In the genomic region with DNA sequence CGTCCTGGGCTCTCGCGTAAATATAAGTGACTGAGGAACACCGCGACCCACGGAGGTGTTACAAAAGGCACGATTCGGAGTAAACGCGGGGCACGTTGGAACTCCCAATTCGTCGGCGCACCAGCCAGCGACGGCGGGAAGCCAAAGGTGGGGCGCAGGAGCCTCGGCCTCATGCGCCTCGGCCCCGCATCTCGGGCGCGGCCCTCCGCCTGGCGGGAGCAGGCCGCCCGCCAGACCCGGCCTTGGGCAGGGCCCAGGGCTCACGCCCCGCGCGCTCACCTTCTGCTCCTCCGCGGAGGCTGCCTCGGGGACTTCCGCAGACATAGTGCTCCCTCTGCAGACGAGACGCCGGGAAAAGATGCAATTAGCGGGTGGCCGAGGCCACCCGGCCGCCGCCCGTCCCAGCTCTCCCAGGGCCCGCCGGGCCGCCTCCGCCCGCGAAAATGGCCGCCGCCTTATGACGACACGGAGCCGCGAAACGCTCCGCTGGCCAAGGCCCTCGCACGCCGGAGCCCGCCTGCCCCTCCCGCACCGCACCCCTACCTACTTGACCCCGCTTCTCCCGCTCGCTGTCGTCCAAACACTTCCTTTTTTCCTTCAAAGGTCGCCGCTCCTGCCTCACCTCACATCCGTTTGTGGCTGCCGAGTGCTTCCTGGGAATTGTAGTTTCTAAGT, we compare ENCODE assay signal across 8 cellular contexts.
DNase-seq lines count a peak whose midpoint lies in the region; ATAC-seq and TF ChIP-seq lines count a peak whose summit lies in the region.

A gene with protein sequence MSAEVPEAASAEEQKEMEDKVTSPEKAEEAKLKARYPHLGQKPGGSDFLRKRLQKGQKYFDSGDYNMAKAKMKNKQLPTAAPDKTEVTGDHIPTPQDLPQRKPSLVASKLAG (minus strand): TSS at position 462 of the 675 bp plus-strand sequence. CDS start 138 bp downstream, at position 324.

- peak within 1 kb of the TSS; percentile 95 to 99 (median 98) for H3K27ac Mint-ChIP-seq in nephron
- H3K27ac Mint-ChIP-seq in stimulated activated naive CD8-positive, alpha-beta T cell treated with anti-CD3 and anti-CD28 coated beads, Interleukin-15, amount 100 ng/mL, for 72 hours, result peak within 1 kb of the TSS; percentile 99 to 100

- H3K4me1 Mint-ChIP-seq in nephron, result peaks cover 14% of the 10 kb centered on the region
- peaks cover 36% of the 10 kb centered on the region for H3K4me1 Mint-ChIP-seq in stimulated activated naive CD8-positive, alpha-beta T cell treated with anti-CD3 and anti-CD28 coated beads, Interleukin-15, amount 100 ng/mL, for 72 hours

- peak; percentile 22; the same call in 1 of the 2 replicates for TF ChIP-seq CTCF in LNCAP (IDR thresholded peaks at IDR 0.05)
- no peak for TF ChIP-seq CTCF in fibroblast of pulmonary artery (IDR thresholded peaks at IDR 0.05; ENCODE audit: low read length, missing control alignments)
- TF ChIP-seq CTCF in nephron (IDR thresholded peaks at IDR 0.05; ENCODE audit: unreplicated experiment in 3 of 3), result no peak

- peaks cover 3% of the 10 kb centered on the region for H3K27me3 Mint-ChIP-seq in nephron (ENCODE audit: low read depth)
- no peaks in the 10 kb centered on the region for H3K27me3 Mint-ChIP-seq in stimulated activated naive CD8-positive, alpha-beta T cell treated with anti-CD3 and anti-CD28 coated beads, Interleukin-15, amount 100 ng/mL, for 72 hours

- peak; percentile 86 for ATAC-seq in stimulated activated naive CD8-positive, alpha-beta T cell treated with anti-CD3 and anti-CD28 coated beads, Interleukin-15, amount 100 ng/mL, for 72 hours

- peak; percentile 75 for TF ChIP-seq POLR2A in Raji (IDR thresholded peaks at IDR 0.05; ENCODE audit: insufficient read depth, low read depth, low read length)

- DNase-seq in ELF-1 (ENCODE audit: low read depth, low spot score) (peak; percentile 96), GOT3 (lab: John Stamatoyannopoulos, UW) (peak; percentile 53), fibroblast of pulmonary artery (ENCODE audit: low read depth) (peak; percentile 87)
- DNase-seq in activated T-helper 9 cell treated with anti-CD3 and anti-CD28 coated beads, Interleukin-2, amount 50 U/mL, for 16 hours (ENCODE audit: low read depth), result peak; percentile 71
- peak; percentile 80 to 84 for DNase-seq in stimulated activated naive CD8-positive, alpha-beta T cell treated with anti-CD3 and anti-CD28 coated beads, Interleukin-15, amount 100 ng/mL, for 72 hours

- no peaks in the 10 kb centered on the region for H3K9me3 Mint-ChIP-seq in nephron
- H3K9me3 Mint-ChIP-seq in stimulated activated naive CD8-positive, alpha-beta T cell treated with anti-CD3 and anti-CD28 coated beads, Interleukin-15, amount 100 ng/mL, for 72 hours, result no peaks in the 10 kb centered on the region

- H3K4me3 Mint-ChIP-seq in nephron, result peak within 1 kb of the TSS; percentile 90 to 99 (median 99)
- H3K4me3 Mint-ChIP-seq in stimulated activated naive CD8-positive, alpha-beta T cell treated with anti-CD3 and anti-CD28 coated beads, Interleukin-15, amount 100 ng/mL, for 72 hours, result peak within 1 kb of the TSS; percentile 77 to 92

- no peaks in the 10 kb centered on the region for H3K36me3 Mint-ChIP-seq in nephron (ENCODE audit: low read depth)

- H3K4me3 ChIP-seq in fibroblast of pulmonary artery (replicated peaks; ENCODE audit: low read depth, low read length), result peak within 1 kb of the TSS; percentile 87

Comparison
In these comparisons a context has a peak if more than half of its experiments do, and no peak if none do; other contexts are left out.
1. Peak in every context shown above with its lines: DNase-seq, ATAC-seq and H3K4me3 ChIP-seq.